7 cellular contexts compared by ENCODE assay signal in the genomic region with DNA sequence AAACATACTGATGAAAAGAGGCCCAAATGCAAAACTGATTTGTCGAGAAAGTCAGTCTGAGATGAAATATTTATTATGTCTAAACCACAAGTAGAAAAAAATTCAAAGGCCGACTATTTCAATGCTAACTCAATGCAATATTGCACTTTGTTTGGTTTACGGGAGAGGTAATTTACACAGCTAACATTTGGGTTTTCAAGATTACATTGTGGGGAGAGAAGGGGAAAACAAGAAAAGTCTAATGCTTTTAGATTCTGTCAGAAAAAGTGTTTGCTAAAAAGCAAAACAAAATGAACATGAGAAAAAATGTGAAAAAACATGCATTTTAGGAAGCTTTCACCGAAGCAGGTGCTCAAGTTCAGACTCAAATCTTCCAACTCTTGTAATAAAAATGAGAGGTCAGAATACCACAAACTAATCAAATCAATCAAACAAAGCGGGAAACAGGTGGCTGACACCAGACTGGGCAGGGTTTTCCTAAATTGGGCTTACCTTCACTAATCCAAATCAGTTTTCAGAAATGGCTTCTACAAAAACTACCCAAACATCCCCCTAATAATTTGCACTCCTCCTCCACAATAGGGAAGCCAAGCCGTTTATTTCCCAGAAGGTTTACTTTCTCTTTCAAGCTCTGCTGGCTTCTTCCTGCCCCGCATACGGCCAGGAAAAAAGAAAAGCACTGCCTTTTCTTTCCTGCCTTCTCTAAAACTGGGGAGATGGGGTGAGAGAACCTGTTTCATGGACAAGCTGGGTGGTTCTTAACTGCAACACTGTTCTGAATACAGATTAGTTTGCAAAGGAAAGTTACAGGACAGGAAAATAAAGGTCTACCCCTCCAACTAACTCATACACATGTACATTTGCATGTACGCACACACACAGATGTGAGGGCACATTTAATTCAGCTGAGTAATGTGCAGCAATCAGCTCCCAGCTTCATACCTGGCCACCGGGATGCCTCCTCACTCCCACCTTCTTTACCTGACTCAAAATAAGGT. TPM values are rescaled to one million over a fixed set of nuclear protein-coding genes. Genes with fewer than 3 reads are reported as not detected.
DNase-seq lines count a peak whose midpoint lies in the region; ATAC-seq, FAIRE-seq and TF ChIP-seq lines count a peak whose summit lies in the region.

No MANE protein-coding gene starts in this region.

- no peak overlapping the region for H4K91ac ChIP-seq in neuronal stem cell (ENCODE audit: low read depth, low read length, poor library complexity)

- no peak overlapping the region for H4K8ac ChIP-seq in neuronal stem cell (ENCODE audit: low read depth, low read length)

- WGBS in neuronal stem cell (ENCODE audit: extremely low coverage in 2 of 2, insufficient read length in 2 of 2, insufficient replicate concordance in 1 of 2), 2 donors: no CpG with 5 or more reads among the region's 10 CpGs

- intact Hi-C loops in Panc1 (cut with micrococcal nuclease; ENCODE audit: unreplicated experiment): no loop called here

- BruUV-seq in Panc1 (replicated peaks; lab: Mats Ljungman, UMichigan): TSS peak; percentile 23

- H3K14ac ChIP-seq in neuronal stem cell (ENCODE audit: low read length): no peak overlapping the region

- H3K4me3 ChIP-seq in Panc1 (ENCODE audit: low read depth in 2 of 2, low read length in 2 of 2): peak overlapping the region; percentile 21 to 34
- H3K4me3 ChIP-seq in epithelial cell of proximal tubule (ENCODE audit: low read depth, low read length): peak overlapping the region; percentile 49
- H3K4me3 ChIP-seq in neuronal stem cell (ENCODE audit: low read length in 2 of 2): no peak overlapping the region

- ATAC-seq in Panc1 (peak; percentile 42; the same call in 1 of the 2 replicates), HG03565 (IDR thresholded peaks at IDR 0.05; ENCODE audit: unreplicated experiment) (no peak), HG03039 (IDR thresholded peaks at IDR 0.05; ENCODE audit: unreplicated experiment) (no peak)

- peak; percentile 53 for FAIRE-seq in GM18507 (lab: Jason Lieb, UNC)

- H3K4me1 ChIP-seq in Panc1 (ENCODE audit: control insufficient read depth, insufficient read depth, low read length) (peaks cover 44% of the 10 kb centered on the region), neuronal stem cell (ENCODE audit: control insufficient read depth in 2 of 2, insufficient read depth in 1 of 2, low read depth in 1 of 2, low read length in 2 of 2) (peaks cover 4 to 12% of the 10 kb centered on the region in 2 donors)

- H3K4ac ChIP-seq in neuronal stem cell (ENCODE audit: low read length): no peak overlapping the region

- CTCF ChIA-PET in Panc1 (lab: Charles Lee): interaction anchor here (1.2 kb wide), 1 partner anchor 157 kb away, joined by 3 read pairs; no protein-coding TSS in a partner anchor

- no peak overlapping the region for H2BK120ac ChIP-seq in neuronal stem cell (ENCODE audit: low read depth, low read length)

- H2AK5ac ChIP-seq in neuronal stem cell (ENCODE audit: low read depth, low read length): no peak overlapping the region

- in situ Hi-C loops in Panc1 (cut with HindIII; ENCODE audit: low pct_unique_long_range_greater_than_20kb, low sequenced_read_pairs): no loop called here

- H3K27ac ChIP-seq in Panc1 (ENCODE audit: low read length) (peak overlapping the region; percentile 87), neuronal stem cell (replicated peaks; ENCODE audit: low read length) (peak overlapping the region; percentile 60)

- no peak overlapping the region for H2BK15ac ChIP-seq in neuronal stem cell (ENCODE audit: low read length)

- H3K9ac ChIP-seq in neuronal stem cell (ENCODE audit: low read depth, low read length, poor library complexity): no peak overlapping the region

- H3K36me3 ChIP-seq in Panc1 (ENCODE audit: control insufficient read depth, insufficient read depth, low read length) (no peaks in the 10 kb centered on the region; the same call in 1 of the 2 replicates), neuronal stem cell (replicated peaks in 1 of 2; ENCODE audit: control insufficient read depth in 2 of 2, insufficient read depth in 2 of 2, low read length in 2 of 2) (peaks cover 0 to 55% of the 10 kb centered on the region in 2 donors)

- H3K27me3 ChIP-seq in Panc1 (ENCODE audit: control insufficient read depth, insufficient read depth, low read length): no peaks in the 10 kb centered on the region
- no peaks in the 10 kb centered on the region for H3K27me3 ChIP-seq in neuronal stem cell (ENCODE audit: control insufficient read depth in 3 of 3, insufficient read depth in 3 of 3, low read depth in 1 of 3, low read length in 3 of 3)

- H3K23ac ChIP-seq in neuronal stem cell (ENCODE audit: low read depth, low read length, poor library complexity): no peak overlapping the region

- no peak overlapping the region for H3K18ac ChIP-seq in neuronal stem cell (ENCODE audit: low read length)

- TF ChIP-seq CTCF in Panc1 (IDR thresholded peaks at IDR 0.05): no peak
- no peak for TF ChIP-seq CTCF in epithelial cell of proximal tubule (conservative IDR thresholded peaks at IDR 0.05; ENCODE audit: low read depth, low read length)

- no peak overlapping the region for H2BK12ac ChIP-seq in neuronal stem cell (ENCODE audit: low read length)

- DNase-seq in GM18507 (ENCODE audit: extremely low spot score, insufficient read length, low read depth): no peak
- no peak for DNase-seq in Panc1 (ENCODE audit: low read depth, low spot score)
- no peak for DNase-seq in epithelial cell of proximal tubule (ENCODE audit: low read depth)
- DNase-seq in neuronal stem cell (ENCODE audit: low spot score): no peak
- DNase-seq in cerebellar cortex (ENCODE audit: low spot score): no peak

- peaks cover 6% of the 10 kb centered on the region for H3K79me1 ChIP-seq in neuronal stem cell (ENCODE audit: low read depth, low read length)

- no peak overlapping the region for H2BK5ac ChIP-seq in neuronal stem cell (ENCODE audit: low read length)

- POLR2A ChIA-PET in Panc1 (lab: Charles Lee): no interaction called here

- no peak overlapping the region for H3K4me2 ChIP-seq in neuronal stem cell (ENCODE audit: insufficient read depth, low read length, poor library complexity, severe bottlenecking)

- no peak overlapping the region for H2AFZ ChIP-seq in neuronal stem cell (ENCODE audit: low read length)

- H3K9me3 ChIP-seq in Panc1 (ENCODE audit: control insufficient read depth, insufficient read depth, low read depth, low read length) (no peaks in the 10 kb centered on the region), neuronal stem cell (replicated peaks in 1 of 2; ENCODE audit: control insufficient read depth in 2 of 2, insufficient read depth in 1 of 2, low read depth in 1 of 2, low read length in 2 of 2) (peaks cover 0 to 17% of the 10 kb centered on the region in 2 donors)

RNA-seq across cellular contexts. Expression of a gene that starts 9.3 kb away (rescaled TPM):
- total RNA-seq in Panc1 (2021; ENCODE audit: unreplicated experiment) (287 TPM), epithelial cell of proximal tubule (63.0 and 82.0 TPM in 2 replicates)
- polyA plus RNA-seq in Panc1 (2012; ENCODE audit: insufficient read length): 210 TPM
- polyA plus RNA-seq in neuronal stem cell (2013, experiment 1 of 2): 31.5 TPM
- polyA plus RNA-seq in neuronal stem cell (2013, experiment 2 of 2): 30.7 TPM

RNA-seq across cellular contexts. Expression of a gene that starts 44.2 kb away (rescaled TPM):
- total RNA-seq in Panc1 (2021; ENCODE audit: unreplicated experiment) (315 TPM), epithelial cell of proximal tubule (184 and 265 TPM in 2 replicates)
- 283 TPM for polyA plus RNA-seq in Panc1 (2012; ENCODE audit: insufficient read length)
- polyA plus RNA-seq in neuronal stem cell (2013, experiment 1 of 2): 12.7 TPM
- polyA plus RNA-seq in neuronal stem cell (2013, experiment 2 of 2): 12.6 TPM

Comparison
In these comparisons a context has a peak if more than half of its experiments do, and no peak if none do; other contexts are left out.
1. H3K4me3 ChIP-seq: peak in Panc1 (2 of 2) and epithelial cell of proximal tubule (single experiment); none in neuronal stem cell (0 of 2).